Comparison of ENCODE assay signal across 8 cellular contexts in the genomic region with DNA sequence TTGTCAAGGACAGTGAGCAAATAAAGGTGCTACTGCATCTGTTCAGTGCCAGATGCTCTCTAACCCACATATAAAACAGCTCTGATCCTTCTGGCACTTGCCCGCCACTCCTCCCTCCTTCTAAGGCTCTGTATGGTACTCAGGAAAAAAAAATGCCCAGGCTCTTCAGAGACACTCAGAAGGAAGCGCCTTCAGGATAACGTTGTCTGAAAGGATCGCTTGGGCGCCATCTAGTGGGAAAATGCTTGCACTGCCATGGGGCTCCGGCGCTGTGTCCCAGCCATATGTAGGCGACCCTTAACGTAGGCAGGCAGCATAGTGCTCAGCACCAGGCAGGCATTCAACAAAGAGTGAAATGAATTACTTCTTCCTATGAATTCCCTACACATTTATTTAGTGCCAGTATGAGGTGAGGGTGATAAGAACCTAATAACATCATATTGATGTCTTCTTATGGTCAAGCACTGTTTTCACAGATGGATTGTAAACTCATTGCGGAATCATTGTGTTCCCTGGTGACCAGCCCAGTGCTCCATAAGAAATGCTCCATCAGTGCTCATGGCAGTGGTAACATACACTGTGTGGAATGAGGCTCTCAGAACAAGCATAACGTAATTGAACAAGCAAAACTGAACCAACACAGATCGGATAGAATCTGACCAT. TPM values are rescaled to one million over a fixed set of nuclear protein-coding genes. Genes with fewer than 3 reads are reported as not detected.
DNase-seq lines count a peak whose midpoint lies in the region; ATAC-seq and TF ChIP-seq lines count a peak whose summit lies in the region.

No MANE protein-coding gene starts in this region.

- peak; percentile 90 for ATAC-seq in GM19025 (IDR thresholded peaks at IDR 0.05; ENCODE audit: low read depth, unreplicated experiment)
- peak; percentile 98 for ATAC-seq in HG03354 (IDR thresholded peaks at IDR 0.05; ENCODE audit: poor library complexity, severe bottlenecking, unreplicated experiment)

- no peaks in the 10 kb centered on the region for H3K4me1 ChIP-seq in colonic mucosa
- H3K4me1 ChIP-seq in liver (ENCODE audit: control insufficient read depth in 4 of 4, insufficient read depth in 4 of 4, low read length in 3 of 4) = peaks cover 0 to 3% (median 1%) of the 10 kb centered on the region in 4 donors

- no peak overlapping the region for H3K9ac ChIP-seq in colonic mucosa (ENCODE audit: low read depth in 2 of 2, low read length in 2 of 2)
- no peak overlapping the region for H3K9ac ChIP-seq in liver (ENCODE audit: low read depth in 1 of 2, low read length in 2 of 2)

- no peaks in the 10 kb centered on the region for H3K27me3 ChIP-seq in colonic mucosa
- H3K27me3 ChIP-seq in liver (ENCODE audit: control insufficient read depth in 4 of 4, insufficient read depth in 4 of 4, low read length in 3 of 4) = peaks cover 0 to 4% (median 0%) of the 10 kb centered on the region in 4 donors

- H3K36me3 ChIP-seq in colonic mucosa (no peaks in the 10 kb centered on the region), liver (ENCODE audit: control insufficient read depth in 4 of 4, insufficient read depth in 3 of 4, low read depth in 1 of 4, low read length in 3 of 4) (no peaks in the 10 kb centered on the region)

- TF ChIP-seq CTCF in colonic mucosa (IDR thresholded peaks at IDR 0.05) (peak; percentile 94), liver (IDR thresholded peaks at IDR 0.05; ENCODE audit: low read depth, low read length, missing input control) (peak; percentile 81)

- peak; percentile 73 to 81 for TF ChIP-seq RAD21 in liver (IDR thresholded peaks at IDR 0.05)

- H3K9me3 ChIP-seq in colonic mucosa (no peaks in the 10 kb centered on the region), liver (ENCODE audit: control insufficient read depth in 4 of 4, low read length in 3 of 4) (peaks cover 0 to 6% (median 2%) of the 10 kb centered on the region in 4 donors)

- no peak overlapping the region for H3K27ac ChIP-seq in colonic mucosa
- no peak overlapping the region for H3K27ac ChIP-seq in liver (ENCODE audit: low read depth in 1 of 2, low read length in 2 of 2)

- WGBS in liver = 16% methylated on average over 12 of the region's 12 CpGs

- DNase-seq in Ammon's horn (ENCODE audit: low spot score) (peak; percentile 87), NCI-H460 (ENCODE audit: extremely low read depth, low read depth) (peak; percentile 70), colonic mucosa (peak; percentile 78)
- DNase-seq in activated CD4-positive, alpha-beta T cell treated with anti-CD3 and anti-CD28 coated beads for 48 hours = peak; percentile 84
- peak; percentile 62 to 75 (median 62) for DNase-seq in stimulated activated CD4-positive, alpha-beta T cell treated with anti-CD3 and anti-CD28 coated beads, TNF-alpha, amount 100 ng/mL, for 24 hours (ENCODE audit: low read depth in 3 of 3)

- H3K4me3 ChIP-seq in colonic mucosa = no peak overlapping the region
- no peak overlapping the region for H3K4me3 ChIP-seq in liver (ENCODE audit: low read depth in 1 of 3, low read length in 3 of 3)

- intact Hi-C loops in colonic mucosa (cut with DNase I) = loop anchor here (10.0 kb wide), 2 partner anchors 81 to 779 kb away; no protein-coding TSS in a partner anchor

TF ChIP-seq in liver, 16 proteins besides CTCF, POLR2A, EP300 and RAD21:
- TF ChIP-seq, protein P1, sequence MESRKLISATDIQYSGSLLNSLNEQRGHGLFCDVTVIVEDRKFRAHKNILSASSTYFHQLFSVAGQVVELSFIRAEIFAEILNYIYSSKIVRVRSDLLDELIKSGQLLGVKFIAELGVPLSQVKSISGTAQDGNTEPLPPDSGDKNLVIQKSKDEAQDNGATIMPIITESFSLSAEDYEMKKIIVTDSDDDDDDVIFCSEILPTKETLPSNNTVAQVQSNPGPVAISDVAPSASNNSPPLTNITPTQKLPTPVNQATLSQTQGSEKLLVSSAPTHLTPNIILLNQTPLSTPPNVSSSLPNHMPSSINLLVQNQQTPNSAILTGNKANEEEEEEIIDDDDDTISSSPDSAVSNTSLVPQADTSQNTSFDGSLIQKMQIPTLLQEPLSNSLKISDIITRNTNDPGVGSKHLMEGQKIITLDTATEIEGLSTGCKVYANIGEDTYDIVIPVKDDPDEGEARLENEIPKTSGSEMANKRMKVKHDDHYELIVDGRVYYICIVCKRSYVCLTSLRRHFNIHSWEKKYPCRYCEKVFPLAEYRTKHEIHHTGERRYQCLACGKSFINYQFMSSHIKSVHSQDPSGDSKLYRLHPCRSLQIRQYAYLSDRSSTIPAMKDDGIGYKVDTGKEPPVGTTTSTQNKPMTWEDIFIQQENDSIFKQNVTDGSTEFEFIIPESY (IDR thresholded peaks at IDR 0.05) = no peak
- no peak for TF ChIP-seq FOXA1 (IDR thresholded peaks at IDR 0.05)

RNA-seq across cellular contexts. Expression of a gene that starts 39.6 kb away (rescaled TPM):
- total RNA-seq in NCI-H460 (2014; rRNA removed; shearing (Covaris generic)) = not detected in 2 replicates
- polyA plus RNA-seq in NCI-H460 (2014; cell fraction: nucleus; rRNA removed) = 0.47 and 1.1 TPM in 2 replicates
- total RNA-seq in colonic mucosa = 1 to 10 TPM; 1.5 to 4.7 TPM
- total RNA-seq in liver = 1 to 10 TPM; 3.6 to 5.0 TPM
- 1 to 10 TPM; 2.0 to 2.1 TPM for polyA plus RNA-seq in liver
